8 cellular contexts compared by ENCODE assay signal in the genomic region with DNA sequence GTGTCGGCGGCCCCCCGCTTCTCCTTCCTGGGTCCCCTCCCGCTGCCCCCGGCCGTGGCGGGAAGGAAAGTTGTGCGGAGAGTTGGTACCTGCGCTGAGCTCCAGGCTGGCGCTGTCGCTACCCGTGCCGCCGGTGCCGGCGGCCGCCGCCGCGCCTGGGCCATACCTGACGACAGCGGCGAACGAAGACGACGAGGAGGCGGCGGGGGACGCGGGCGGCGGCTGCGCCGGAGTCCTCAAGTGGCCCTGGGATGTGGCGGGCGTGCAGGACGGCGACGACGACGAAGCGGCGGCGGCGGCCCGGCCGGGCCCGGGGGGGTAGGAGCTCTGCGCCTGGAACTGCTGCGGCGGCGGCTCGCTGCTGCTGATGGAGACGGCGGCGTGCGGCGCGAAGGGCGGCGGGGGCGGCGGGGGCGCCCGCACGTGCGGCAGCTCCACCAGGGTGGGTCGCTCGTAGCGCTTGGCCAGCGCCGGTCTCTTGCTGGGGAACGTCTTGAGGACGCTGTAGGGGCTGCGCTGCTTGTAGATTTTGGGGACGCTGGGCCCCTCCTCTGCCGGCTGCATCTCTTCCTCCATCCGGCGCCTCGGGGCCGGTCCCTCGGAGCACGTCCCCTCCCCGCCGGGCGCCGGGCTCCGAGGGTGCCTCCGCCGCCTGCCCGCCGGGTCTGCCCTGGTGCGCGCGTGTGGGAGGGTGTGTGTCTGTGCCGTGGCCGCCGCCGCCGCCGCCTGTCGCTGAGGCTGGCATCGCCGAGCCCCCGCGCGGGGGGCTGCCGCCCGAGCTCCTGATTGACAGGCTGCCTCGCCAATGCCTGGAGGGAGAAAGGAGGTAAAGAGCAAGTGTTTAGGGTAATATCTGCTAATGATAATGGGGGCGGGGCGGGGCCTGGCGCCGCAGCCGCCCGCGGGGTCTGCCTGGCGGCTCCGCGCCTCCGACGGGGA. TPM values are rescaled to one million over a fixed set of nuclear protein-coding genes. Genes with fewer than 3 reads are reported as not detected.
A peak's percentile ranks its signal among the peaks of the same experiment; 100 is the strongest.
DNase-seq lines count a peak whose midpoint lies in the region; ATAC-seq and TF ChIP-seq lines count a peak whose summit lies in the region.

No MANE protein-coding gene starts in this region.

- no peaks in the 10 kb centered on the region for H3K9me3 Mint-ChIP-seq in activated naive CD4-positive, alpha-beta T cell treated with anti-CD3 and anti-CD28 coated beads, Interleukin-2, amount 10 ng/mL, durations not matched to agents 7 days and 5 days
- H3K9me3 Mint-ChIP-seq in stimulated activated effector memory CD8-positive, alpha-beta T cell treated with anti-CD3 and anti-CD28 coated beads, Interleukin-12 subunit alpha, Interleukin-12 subunit beta, amount 100 ng/mL, for 72 hours, result no peaks in the 10 kb centered on the region

- peak in 1 of 5 donors; percentile 16 for DNase-seq in heart left ventricle
- DNase-seq in cardiac septum (ENCODE audit: low spot score), result no peak
- DNase-seq in NCI-H2171 (lab: John Stamatoyannopoulos, UW), result peak; percentile 48
- peak; percentile 30 for DNase-seq in activated naive CD4-positive, alpha-beta T cell treated with anti-CD3 and anti-CD28 coated beads, Interleukin-2, amount 10 ng/mL, durations not matched to agents 7 days and 5 days
- DNase-seq in left kidney (ENCODE audit: low read depth, low spot score), result peak; percentile 89
- DNase-seq in stimulated activated effector memory CD8-positive, alpha-beta T cell treated with anti-CD3 and anti-CD28 coated beads, Interleukin-12 subunit alpha, Interleukin-12 subunit beta, amount 100 ng/mL, for 72 hours (ENCODE audit: low spot score in 2 of 2), result peak; percentile 15 to 52
- DNase-seq in DMS79 treated with DMSO at 0.1 percent for 48 hours (lab: John Stamatoyannopoulos, UW), result no peak

- CTCF ChIA-PET in activated naive CD4-positive, alpha-beta T cell treated with anti-CD3 and anti-CD28 coated beads, Interleukin-2, amount 10 ng/mL, durations not matched to agents 7 days and 5 days (lab: Charles Lee), result interaction anchor here (0.8 kb wide), 1 partner anchor 97 kb away, joined by 3 read pairs; no protein-coding TSS in a partner anchor

- no peaks in the 10 kb centered on the region for H3K36me3 ChIP-seq in heart left ventricle

- H3K27ac ChIP-seq in heart left ventricle, result no peak overlapping the region

- peaks cover 1% of the 10 kb centered on the region for H3K36me3 Mint-ChIP-seq in activated naive CD4-positive, alpha-beta T cell treated with anti-CD3 and anti-CD28 coated beads, Interleukin-2, amount 10 ng/mL, durations not matched to agents 7 days and 5 days
- H3K36me3 Mint-ChIP-seq in stimulated activated effector memory CD8-positive, alpha-beta T cell treated with anti-CD3 and anti-CD28 coated beads, Interleukin-12 subunit alpha, Interleukin-12 subunit beta, amount 100 ng/mL, for 72 hours, result no peaks in the 10 kb centered on the region

- H3K27ac Mint-ChIP-seq in activated naive CD4-positive, alpha-beta T cell treated with anti-CD3 and anti-CD28 coated beads, Interleukin-2, amount 10 ng/mL, durations not matched to agents 7 days and 5 days, result no peak overlapping the region
- H3K27ac Mint-ChIP-seq in stimulated activated effector memory CD8-positive, alpha-beta T cell treated with anti-CD3 and anti-CD28 coated beads, Interleukin-12 subunit alpha, Interleukin-12 subunit beta, amount 100 ng/mL, for 72 hours, result no peak overlapping the region

- H3K27me3 ChIP-seq in heart left ventricle, result peaks cover 26 to 78% (median 42%) of the 10 kb centered on the region in 9 donors

- TF ChIP-seq CTCF in heart left ventricle (IDR thresholded peaks at IDR 0.05), result no peak

- peak overlapping the region; percentile 27 to 56 (median 46) for H3K4me3 ChIP-seq in heart left ventricle

- WGBS in heart left ventricle, 4 donors, result 1% methylated on average over 48 to 122 of the region's 122 CpGs

- H3K4me1 ChIP-seq in heart left ventricle, result peaks cover 0 to 24% (median 8%) of the 10 kb centered on the region in 12 donors

- ATAC-seq in heart left ventricle (peak in 2 of 4 donors; percentile 33 to 34), HG02840 (IDR thresholded peaks at IDR 0.05; ENCODE audit: low FRiP score, unreplicated experiment) (peak; percentile 61)
- ATAC-seq in stimulated activated effector memory CD8-positive, alpha-beta T cell treated with anti-CD3 and anti-CD28 coated beads, Interleukin-12 subunit alpha, Interleukin-12 subunit beta, amount 100 ng/mL, for 72 hours, result peak; percentile 70

- no peak for TF ChIP-seq POLR2A in heart left ventricle (IDR thresholded peaks at IDR 0.05)

- H3K9me3 ChIP-seq in heart left ventricle, result no peaks in the 10 kb centered on the region

- peaks cover 64% of the 10 kb centered on the region for H3K27me3 Mint-ChIP-seq in activated naive CD4-positive, alpha-beta T cell treated with anti-CD3 and anti-CD28 coated beads, Interleukin-2, amount 10 ng/mL, durations not matched to agents 7 days and 5 days

- H3K4me1 Mint-ChIP-seq in activated naive CD4-positive, alpha-beta T cell treated with anti-CD3 and anti-CD28 coated beads, Interleukin-2, amount 10 ng/mL, durations not matched to agents 7 days and 5 days, result peaks cover 17% of the 10 kb centered on the region
- peaks cover 28% of the 10 kb centered on the region for H3K4me1 Mint-ChIP-seq in stimulated activated effector memory CD8-positive, alpha-beta T cell treated with anti-CD3 and anti-CD28 coated beads, Interleukin-12 subunit alpha, Interleukin-12 subunit beta, amount 100 ng/mL, for 72 hours

- peak overlapping the region; percentile 47 for H3K4me3 Mint-ChIP-seq in activated naive CD4-positive, alpha-beta T cell treated with anti-CD3 and anti-CD28 coated beads, Interleukin-2, amount 10 ng/mL, durations not matched to agents 7 days and 5 days
- H3K4me3 Mint-ChIP-seq in stimulated activated effector memory CD8-positive, alpha-beta T cell treated with anti-CD3 and anti-CD28 coated beads, Interleukin-12 subunit alpha, Interleukin-12 subunit beta, amount 100 ng/mL, for 72 hours, result peak overlapping the region; percentile 75

- intact Hi-C loops in heart left ventricle (cut with DNase I) (no loop called here), cardiac septum (cut with DNase I) (no loop called here)

RNA-seq across cellular contexts. Expression of a gene that starts 0.6 kb away (rescaled TPM):
- under 1 TPM in 4 of 9 donors, not detected in 5; 0.02 to 0.28 (median 0.06) TPM for total RNA-seq in heart left ventricle
- under 1 TPM in 1 of 2 donors, not detected in 1; 0.01 TPM for polyA plus RNA-seq in heart left ventricle
- not detected for total RNA-seq in cardiac septum

Comparison
In these comparisons a context has a peak if more than half of its experiments do, and no peak if none do; other contexts are left out.
1. DNase-seq: peak in NCI-H2171 (single experiment), activated naive CD4-positive, alpha-beta T cell treated with anti-CD3 and anti-CD28 coated beads, Interleukin-2, amount 10 ng/mL, durations not matched to agents 7 days and 5 days (single experiment), left kidney (single experiment) and stimulated activated effector memory CD8-positive, alpha-beta T cell treated with anti-CD3 and anti-CD28 coated beads, Interleukin-12 subunit alpha, Interleukin-12 subunit beta, amount 100 ng/mL, for 72 hours (2 of 2); none in cardiac septum (single experiment) and DMS79 treated with DMSO at 0.1 percent for 48 hours (single experiment).